In the genomic region with DNA sequence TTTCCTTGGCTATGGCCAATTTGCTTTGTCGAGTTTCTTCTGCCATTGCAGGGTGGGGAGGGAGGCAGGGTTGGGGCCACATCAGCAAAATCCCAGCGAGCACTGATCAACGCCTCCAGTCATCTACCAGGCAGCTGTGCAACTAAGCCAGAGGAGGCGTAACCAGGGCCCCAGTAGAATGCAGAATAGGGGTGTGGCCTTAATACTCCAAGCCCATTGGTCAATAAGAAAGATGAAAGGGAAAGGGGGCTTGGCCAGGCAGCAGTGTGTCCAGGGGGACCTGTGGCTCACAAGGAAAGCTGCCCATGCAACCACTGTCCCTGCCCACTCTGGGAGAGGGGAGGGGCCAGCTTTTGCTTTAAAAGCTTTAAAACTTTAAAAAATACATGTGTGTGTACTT, we compare ENCODE assay signal across 19 cellular contexts. TPM values are rescaled to one million over a fixed set of nuclear protein-coding genes. Genes with fewer than 3 reads are reported as not detected.
DNase-seq lines count a peak whose midpoint lies in the region; ATAC-seq and TF ChIP-seq lines count a peak whose summit lies in the region.
"Had no signal": no experiment of that assay in that cellular context is flagged by ENCODE, and none has a peak within 500 bp of the region (broad histone marks: within the 10 kb centered on the region; RNA-seq: fewer than 3 reads in every experiment).

No MANE protein-coding gene starts in this region.

- peaks cover 2% of the 10 kb centered on the region for H3K4me1 Mint-ChIP-seq in neural progenitor cell
- H3K4me1 Mint-ChIP-seq: CD8-positive, alpha-beta memory T cell had no signal

- no peak overlapping the region for H3K4me3 Mint-ChIP-seq in neural progenitor cell
- H3K4me3 Mint-ChIP-seq: CD8-positive, alpha-beta memory T cell had no signal

- RAD21 ChIA-PET in HCT116 (lab: Charles Lee; ENCODE audit: low non-redundant PET in 1 of 2, low total read pairs in 2 of 2, uncharacterized antibody in 2 of 2, unreplicated experiment in 2 of 2) = no interaction called here

- DNase-seq in Caki2 (ENCODE audit: low read depth) = peak; percentile 21
- no peak for DNase-seq in HCT116 (ENCODE audit: low read depth, low spot score)
- peak; percentile 30 for DNase-seq in SK-MEL-5 (ENCODE audit: low read depth, low spot score)
- peak; percentile 12 for DNase-seq in neural progenitor cell (ENCODE audit: low spot score)
- DNase-seq in erythroblast (lab: John Stamatoyannopoulos, UW) = no peak
- DNase-seq in kidney tubule cell (ENCODE audit: low spot score) = no peak
- DNase-seq: C1 segment of cervical spinal cord; CD8-positive, alpha-beta memory T cell; DMS79; HCEC 1CT; IMR-90; Kasumi-1; NCI-H1417 treated with DMSO at 0.1 percent for 48 hours; NCI-H187 treated with DMSO at 0.1 percent for 48 hours; NCI-H226; NCI-H524; SW 1271 had no signal

- no peaks in the 10 kb centered on the region for H3K36me3 ChIP-seq in HCT116 (ENCODE audit: control insufficient read depth in 1 of 2, insufficient read depth in 2 of 2, low read length in 2 of 2)
- H3K36me3 ChIP-seq in neural progenitor cell = no peaks in the 10 kb centered on the region

- no TSS peak for BruUV-seq in HCT116 (replicated peaks; lab: Mats Ljungman, UMichigan)

- H3K27me3 ChIP-seq in HCT116 (ENCODE audit: insufficient read depth, low read length) = no peaks in the 10 kb centered on the region
- no peaks in the 10 kb centered on the region for H3K27me3 ChIP-seq in neural progenitor cell

- H3K9ac ChIP-seq in HCT116 (ENCODE audit: low read length) (no peak overlapping the region), neural progenitor cell (no peak overlapping the region)

- H3K79me2 ChIP-seq in HCT116 (ENCODE audit: insufficient read depth, low read length) (no peaks in the 10 kb centered on the region), neural progenitor cell (ENCODE audit: low read depth) (no peaks in the 10 kb centered on the region)

- H3K27ac ChIP-seq in HCT116 (ENCODE audit: low read depth, low read length) (no peak overlapping the region), neural progenitor cell (no peak overlapping the region)

- ATAC-seq in HCT116 (no peak), GM21737 (IDR thresholded peaks at IDR 0.05; ENCODE audit: unreplicated experiment) (no peak)
- ATAC-seq: Panc1 had no signal

- H3K4me1 ChIP-seq in HCT116 (ENCODE audit: control insufficient read depth in 1 of 2, insufficient read depth in 2 of 2, low read length in 2 of 2) (no peaks in the 10 kb centered on the region), neural progenitor cell (no peaks in the 10 kb centered on the region)

- intact Hi-C loops in HCT116 (cut with micrococcal nuclease) = no loop called here

- no peaks in the 10 kb centered on the region for H4K20me1 ChIP-seq in HCT116 (ENCODE audit: insufficient read depth)
- no peaks in the 10 kb centered on the region for H4K20me1 ChIP-seq in neural progenitor cell (ENCODE audit: low read depth)

- no peaks in the 10 kb centered on the region for H3K9me3 ChIP-seq in HCT116 (ENCODE audit: control insufficient read depth in 1 of 2, insufficient read depth in 1 of 2, low read depth in 1 of 2, low read length in 2 of 2)
- H3K9me3 ChIP-seq in neural progenitor cell (ENCODE audit: low read depth) = no peaks in the 10 kb centered on the region

- no peaks in the 10 kb centered on the region for H3F3A ChIP-seq in neural progenitor cell (ENCODE audit: low read depth)

- H3K9me3 Mint-ChIP-seq in neural progenitor cell = no peaks in the 10 kb centered on the region
- H3K9me3 Mint-ChIP-seq: CD8-positive, alpha-beta memory T cell had no signal

- TF ChIP-seq POLR2A in HCT116 (IDR thresholded peaks at IDR 0.05; ENCODE audit: borderline replicate concordance, extremely low read depth, insufficient read depth, insufficient read length) (no peak), erythroblast (IDR thresholded peaks at IDR 0.05; ENCODE audit: low read length) (no peak)

- H3K27me3 Mint-ChIP-seq in neural progenitor cell (ENCODE audit: insufficient read depth, low read depth) = peaks cover 2% of the 10 kb centered on the region
- H3K27me3 Mint-ChIP-seq: CD8-positive, alpha-beta memory T cell had no signal

- in situ Hi-C loops in Caki2 (cut with HindIII; ENCODE audit: low pct_unique_long_range_greater_than_20kb, low sequenced_read_pairs) (no loop called here), SK-MEL-5 (cut with HindIII; ENCODE audit: low pct_unique_long_range_greater_than_20kb, low sequenced_read_pairs) (no loop called here)

- POLR2A ChIA-PET in HCT116 (lab: Charles Lee) = no interaction called here

- H3K4me3 ChIP-seq in HCT116 (replicated peaks in 1 of 2; ENCODE audit: low read depth in 1 of 2, low read length in 2 of 2) = no peak overlapping the region
- H3K4me3 ChIP-seq in neural progenitor cell = no peak overlapping the region

- CTCF ChIA-PET in HCT116 (lab: Charles Lee) = no interaction called here

- no peaks in the 10 kb centered on the region for H3K9me2 ChIP-seq in HCT116 (ENCODE audit: insufficient read depth)

- no peak overlapping the region for H2AFZ ChIP-seq in HCT116 (ENCODE audit: low read depth, low read length, poor library complexity, severe bottlenecking)
- H2AFZ ChIP-seq in neural progenitor cell (replicated peaks) = no peak overlapping the region

- TF ChIP-seq CTCF in HCT116 (IDR thresholded peaks at IDR 0.05 in 2 of 3, conservative IDR thresholded peaks at IDR 0.05 in 1 of 3; ENCODE audit: borderline replicate concordance in 1 of 3, insufficient read depth in 1 of 3, low read depth in 2 of 3, low read length in 2 of 3) = no peak
- TF ChIP-seq CTCF in neural progenitor cell (IDR thresholded peaks at IDR 0.05) = no peak

- TF ChIP-seq RAD21 in HCT116 (IDR thresholded peaks at IDR 0.05; ENCODE audit: low read depth) = no peak

- no peaks in the 10 kb centered on the region for H3K36me3 Mint-ChIP-seq in neural progenitor cell

- H3K27ac Mint-ChIP-seq in neural progenitor cell = no peak overlapping the region
- H3K27ac Mint-ChIP-seq: CD8-positive, alpha-beta memory T cell had no signal

- H3K4me2 ChIP-seq in HCT116 (ENCODE audit: low read length) (no peak overlapping the region), neural progenitor cell (no peak overlapping the region)

TF ChIP-seq in HCT116, 20 proteins besides CTCF, POLR2A, EP300 and RAD21:
- TF ChIP-seq SP1 (IDR thresholded peaks at IDR 0.05; ENCODE audit: low read depth) (no peak), FOSL1 (IDR thresholded peaks at IDR 0.05; ENCODE audit: low read depth) (no peak), YY1 (IDR thresholded peaks at IDR 0.05; ENCODE audit: extremely low read depth, insufficient replicate concordance, low read depth, low read length) (no peak), ZFX (IDR thresholded peaks at IDR 0.05) (no peak), POLR2AphosphoS5 (IDR thresholded peaks at IDR 0.05; ENCODE audit: low read depth, low read length) (no peak), TCF7L2 (IDR thresholded peaks at IDR 0.05; ENCODE audit: borderline replicate concordance, extremely low read depth, insufficient read depth, insufficient read length) (peak; percentile 77)

RNA-seq across cellular contexts. Expression of a gene that starts 21.5 kb away (rescaled TPM):
- 62.6 and 71.6 TPM in 2 replicates for total RNA-seq in Caki2 (2014; rRNA removed; shearing (Covaris generic); ENCODE audit: low replicate concordance)
- total RNA-seq in HCT116 (2021; ENCODE audit: unreplicated experiment) (60.6 TPM), neural progenitor cell (ENCODE audit: low replicate concordance) (97.1 and 160 TPM in 2 replicates)
- polyA plus RNA-seq in HCT116 (2012) = 26.4 and 31.8 TPM in 2 replicates
- total RNA-seq in SK-MEL-5 (2014; rRNA removed; shearing (Covaris generic)) = 131 and 143 TPM in 2 replicates
- 111 and 123 TPM in 2 replicates for polyA plus RNA-seq in SK-MEL-5 (2015; cell fraction: cytosol; rRNA removed)
- 34.6 and 36.1 TPM in 2 replicates for polyA plus RNA-seq in SK-MEL-5 (2015; cell fraction: nucleus; rRNA removed)

RNA-seq across cellular contexts. Expression of a gene that starts 47.6 kb away (rescaled TPM):
- total RNA-seq in Caki2 (2014; rRNA removed; shearing (Covaris generic); ENCODE audit: low replicate concordance) = 10.3 and 22.4 TPM in 2 replicates
- total RNA-seq in HCT116 (2021; ENCODE audit: unreplicated experiment) (5.9 TPM), neural progenitor cell (ENCODE audit: low replicate concordance) (5.0 and 7.4 TPM in 2 replicates)
- polyA plus RNA-seq in HCT116 (2012) = 2.4 and 2.8 TPM in 2 replicates
- 6.9 and 8.6 TPM in 2 replicates for total RNA-seq in SK-MEL-5 (2014; rRNA removed; shearing (Covaris generic))
- polyA plus RNA-seq in SK-MEL-5 (2015; cell fraction: cytosol; rRNA removed) = 8.5 and 14.7 TPM in 2 replicates
- 25.1 and 33.4 TPM in 2 replicates for polyA plus RNA-seq in SK-MEL-5 (2015; cell fraction: nucleus; rRNA removed)

Comparison
In these comparisons a context has a peak if more than half of its experiments do, and no peak if none do; other contexts are left out.
1. DNase-seq: peak in Caki2 (single experiment), SK-MEL-5 (single experiment) and neural progenitor cell (single experiment); none in HCT116 (single experiment), erythroblast (0 of 2) and kidney tubule cell (single experiment).